17 cellular contexts compared by ENCODE assay signal in the genomic region with DNA sequence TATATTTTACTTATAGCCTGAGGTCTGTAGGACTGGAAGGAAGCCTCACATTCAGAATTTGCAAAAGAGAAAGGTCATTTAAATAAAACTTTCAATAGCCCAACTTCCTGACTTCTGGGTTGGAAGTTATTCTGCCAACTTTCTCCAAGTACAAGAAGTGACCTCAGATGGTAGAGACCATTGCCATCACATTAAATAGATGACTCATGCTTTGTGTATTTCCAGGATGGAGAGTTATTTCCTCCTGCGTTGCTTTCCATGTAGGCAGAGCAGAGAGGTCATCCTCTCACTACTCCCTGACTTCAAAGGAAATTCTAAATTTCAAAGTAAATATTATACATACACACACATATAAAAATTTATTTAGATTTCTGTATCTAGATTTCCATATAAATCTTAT.
DNase-seq lines count a peak whose midpoint lies in the region; ATAC-seq and TF ChIP-seq lines count a peak whose summit lies in the region.
"Had no signal": no experiment of that assay in that cellular context is flagged by ENCODE, and none has a peak within 500 bp of the region (broad histone marks: within the 10 kb centered on the region; RNA-seq: fewer than 3 reads in every experiment).

No MANE protein-coding gene starts in this region.

- no peak for TF ChIP-seq CTCF in SK-N-SH (IDR thresholded peaks at IDR 0.05)
- TF ChIP-seq CTCF in fibroblast of mammary gland (conservative IDR thresholded peaks at IDR 0.05; ENCODE audit: control insufficient read depth, insufficient read depth, low read depth, low read length), result no peak

- TF ChIP-seq RAD21 in SK-N-SH (IDR thresholded peaks at IDR 0.05; ENCODE audit: low read length), result no peak

- peaks cover 26% of the 10 kb centered on the region for H3F3A ChIP-seq in SK-N-SH (replicated peaks; ENCODE audit: insufficient read depth)

- no peaks in the 10 kb centered on the region for H3K36me3 ChIP-seq in SK-N-SH (replicated peaks in 1 of 2; ENCODE audit: control insufficient read depth in 1 of 2, insufficient read depth in 2 of 2, low read length in 1 of 2)
- H3K36me3 ChIP-seq: HAP-1 had no signal

- TF ChIP-seq EP300 in SK-N-SH (IDR thresholded peaks at IDR 0.05; ENCODE audit: borderline replicate concordance in 1 of 2, low read depth in 1 of 2, low read length in 1 of 2), result peak in 1 of 2 experiments; percentile 40; a peak in 1 of 4 replicates

- no peak overlapping the region for H3K9ac ChIP-seq in SK-N-SH

- CTCF ChIA-PET in SK-N-SH (lab: Yijun Ruan, JAX), result no interaction called here

- no peak overlapping the region for H3K4me2 ChIP-seq in SK-N-SH

- H3K9me3 ChIP-seq in SK-N-SH, result 0 out of 2 replicates have a peak, but pooled peaks cover 3% of the 10 kb centered on the region
- H3K9me3 ChIP-seq: HAP-1, psoas muscle had no signal

- ATAC-seq in GM21786 (IDR thresholded peaks at IDR 0.05; ENCODE audit: unreplicated experiment), result no peak
- ATAC-seq: K562; stimulated activated naive CD8-positive, alpha-beta T cell treated with anti-CD3 and anti-CD28 coated beads, Interleukin-15, amount 100 ng/mL, for 72 hours; WTC11 had no signal

- no peak overlapping the region for H3K4me3 ChIP-seq in SK-N-SH (ENCODE audit: low read depth in 2 of 2, low read length in 1 of 2)
- H3K4me3 ChIP-seq in fibroblast of mammary gland (ENCODE audit: control insufficient read depth, low read depth, low read length), result no peak overlapping the region
- H3K4me3 ChIP-seq: HAP-1, K562, psoas muscle had no signal

- peak overlapping the region in 1 of 2 experiments; percentile 52; a peak in 2 of 4 replicates for H3K27ac ChIP-seq in SK-N-SH (ENCODE audit: low read depth in 2 of 2, low read length in 1 of 2)
- H3K27ac ChIP-seq: C4-2B had no signal

- H3K4me1 ChIP-seq in SK-N-SH (ENCODE audit: control insufficient read depth in 1 of 2, insufficient read depth in 2 of 2, low read depth in 1 of 2, low read length in 1 of 2), result peaks cover 0 to 4% of the 10 kb centered on the region in 2 experiments; a peak in 1 of 4 replicates
- H3K4me1 ChIP-seq: HAP-1 had no signal

- H3K79me2 ChIP-seq in SK-N-SH (ENCODE audit: insufficient read depth), result no peaks in the 10 kb centered on the region

- 5% methylated on average over 1 of the region's 1 CpG for WGBS in SK-N-SH (ENCODE audit: low lambda C conversion rate)

- H3K9me2 ChIP-seq in SK-N-SH, result no peaks in the 10 kb centered on the region

- POLR2A ChIA-PET in SK-N-SH (lab: Yijun Ruan, JAX), result no interaction called here

- H2AFZ ChIP-seq in SK-N-SH (ENCODE audit: low read depth), result no peak overlapping the region

- DNase-seq in H4 (ENCODE audit: low spot score) (peak; percentile 54), SK-N-SH (no peak), fibroblast of mammary gland (ENCODE audit: low read depth) (peak; percentile 54), renal cortical epithelial cell (ENCODE audit: low read depth) (peak; percentile 91), T-helper 9 cell (no peak), NCI-H2081 treated with DMSO at 0.1 percent for 48 hours (lab: John Stamatoyannopoulos, UW) (no peak), ureter (ENCODE audit: low spot score) (no peak)
- DNase-seq: activated CD8-positive, alpha-beta memory T cell treated with anti-CD3 and anti-CD28 coated beads, Interleukin-2, amount 50 U/mL, for 48 hours; hypothalamus; NCI-H187 treated with DMSO at 0.1 percent for 48 hours; psoas muscle; stimulated activated naive CD8-positive, alpha-beta T cell treated with anti-CD3 and anti-CD28 coated beads, Interleukin-15, amount 100 ng/mL, for 72 hours had no signal

- no peaks in the 10 kb centered on the region for H3K27me3 ChIP-seq in SK-N-SH (ENCODE audit: insufficient read depth)

- no peaks in the 10 kb centered on the region for H4K20me1 ChIP-seq in SK-N-SH (ENCODE audit: insufficient read depth)

TF ChIP-seq in SK-N-SH, 30 proteins besides CTCF, POLR2A, EP300 and RAD21 (continues in another document):
- TF ChIP-seq EZH2phosphoT487 (IDR thresholded peaks at IDR 0.05; ENCODE audit: borderline replicate concordance, low read depth) (no peak), FOXJ3 (CRISPR knock-in tag; IDR thresholded peaks at IDR 0.05) (no peak), FOSL2 (IDR thresholded peaks at IDR 0.05; ENCODE audit: borderline replicate concordance, low read depth) (peak; percentile 75; the same call in 1 of the 2 replicates), GABPA (IDR thresholded peaks at IDR 0.05; ENCODE audit: low read depth) (no peak), GATA2 (CRISPR knock-in tag; IDR thresholded peaks at IDR 0.05) (no peak), MXI1 (IDR thresholded peaks at IDR 0.05; ENCODE audit: low read depth, low read length) (no peak), TCF12 (IDR thresholded peaks at IDR 0.05) (peak; percentile 50; the same call in 1 of the 2 replicates), ELF1 (IDR thresholded peaks at IDR 0.05) (no peak), JUND (IDR thresholded peaks at IDR 0.05) (peak; percentile 80), TEAD4 (IDR thresholded peaks at IDR 0.05; ENCODE audit: borderline replicate concordance, insufficient read depth) (0 out of 2 replicates have a peak, but pooled peaks have one; percentile 33), RCOR1 (IDR thresholded peaks at IDR 0.05; ENCODE audit: low read length) (no peak), YY1 (IDR thresholded peaks at IDR 0.05; ENCODE audit: low read depth) (no peak), FOXM1 (IDR thresholded peaks at IDR 0.05; ENCODE audit: low read depth) (no peak), SIN3A (IDR thresholded peaks at IDR 0.05; ENCODE audit: borderline replicate concordance, low read depth, low read length) (no peak), RXRA (IDR thresholded peaks at IDR 0.05; ENCODE audit: borderline replicate concordance, low read depth) (peak; percentile 62; the same call in 1 of the 2 replicates)
- TF ChIP-seq, protein P1, sequence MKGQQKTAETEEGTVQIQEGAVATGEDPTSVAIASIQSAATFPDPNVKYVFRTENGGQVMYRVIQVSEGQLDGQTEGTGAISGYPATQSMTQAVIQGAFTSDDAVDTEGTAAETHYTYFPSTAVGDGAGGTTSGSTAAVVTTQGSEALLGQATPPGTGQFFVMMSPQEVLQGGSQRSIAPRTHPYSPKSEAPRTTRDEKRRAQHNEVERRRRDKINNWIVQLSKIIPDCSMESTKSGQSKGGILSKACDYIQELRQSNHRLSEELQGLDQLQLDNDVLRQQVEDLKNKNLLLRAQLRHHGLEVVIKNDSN (IDR thresholded peaks at IDR 0.05; ENCODE audit: borderline replicate concordance, low read depth), result no peak
- TF ChIP-seq, protein P2, sequence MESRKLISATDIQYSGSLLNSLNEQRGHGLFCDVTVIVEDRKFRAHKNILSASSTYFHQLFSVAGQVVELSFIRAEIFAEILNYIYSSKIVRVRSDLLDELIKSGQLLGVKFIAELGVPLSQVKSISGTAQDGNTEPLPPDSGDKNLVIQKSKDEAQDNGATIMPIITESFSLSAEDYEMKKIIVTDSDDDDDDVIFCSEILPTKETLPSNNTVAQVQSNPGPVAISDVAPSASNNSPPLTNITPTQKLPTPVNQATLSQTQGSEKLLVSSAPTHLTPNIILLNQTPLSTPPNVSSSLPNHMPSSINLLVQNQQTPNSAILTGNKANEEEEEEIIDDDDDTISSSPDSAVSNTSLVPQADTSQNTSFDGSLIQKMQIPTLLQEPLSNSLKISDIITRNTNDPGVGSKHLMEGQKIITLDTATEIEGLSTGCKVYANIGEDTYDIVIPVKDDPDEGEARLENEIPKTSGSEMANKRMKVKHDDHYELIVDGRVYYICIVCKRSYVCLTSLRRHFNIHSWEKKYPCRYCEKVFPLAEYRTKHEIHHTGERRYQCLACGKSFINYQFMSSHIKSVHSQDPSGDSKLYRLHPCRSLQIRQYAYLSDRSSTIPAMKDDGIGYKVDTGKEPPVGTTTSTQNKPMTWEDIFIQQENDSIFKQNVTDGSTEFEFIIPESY (IDR thresholded peaks at IDR 0.05; ENCODE audit: borderline replicate concordance, low read depth), result no peak
- TF ChIP-seq, protein P3, sequence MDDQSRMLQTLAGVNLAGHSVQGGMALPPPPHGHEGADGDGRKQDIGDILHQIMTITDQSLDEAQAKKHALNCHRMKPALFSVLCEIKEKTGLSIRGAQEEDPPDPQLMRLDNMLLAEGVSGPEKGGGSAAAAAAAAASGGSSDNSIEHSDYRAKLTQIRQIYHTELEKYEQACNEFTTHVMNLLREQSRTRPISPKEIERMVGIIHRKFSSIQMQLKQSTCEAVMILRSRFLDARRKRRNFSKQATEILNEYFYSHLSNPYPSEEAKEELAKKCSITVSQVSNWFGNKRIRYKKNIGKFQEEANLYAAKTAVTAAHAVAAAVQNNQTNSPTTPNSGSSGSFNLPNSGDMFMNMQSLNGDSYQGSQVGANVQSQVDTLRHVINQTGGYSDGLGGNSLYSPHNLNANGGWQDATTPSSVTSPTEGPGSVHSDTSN (IDR thresholded peaks at IDR 0.05), result peak; percentile 43
- TF ChIP-seq, protein P4, sequence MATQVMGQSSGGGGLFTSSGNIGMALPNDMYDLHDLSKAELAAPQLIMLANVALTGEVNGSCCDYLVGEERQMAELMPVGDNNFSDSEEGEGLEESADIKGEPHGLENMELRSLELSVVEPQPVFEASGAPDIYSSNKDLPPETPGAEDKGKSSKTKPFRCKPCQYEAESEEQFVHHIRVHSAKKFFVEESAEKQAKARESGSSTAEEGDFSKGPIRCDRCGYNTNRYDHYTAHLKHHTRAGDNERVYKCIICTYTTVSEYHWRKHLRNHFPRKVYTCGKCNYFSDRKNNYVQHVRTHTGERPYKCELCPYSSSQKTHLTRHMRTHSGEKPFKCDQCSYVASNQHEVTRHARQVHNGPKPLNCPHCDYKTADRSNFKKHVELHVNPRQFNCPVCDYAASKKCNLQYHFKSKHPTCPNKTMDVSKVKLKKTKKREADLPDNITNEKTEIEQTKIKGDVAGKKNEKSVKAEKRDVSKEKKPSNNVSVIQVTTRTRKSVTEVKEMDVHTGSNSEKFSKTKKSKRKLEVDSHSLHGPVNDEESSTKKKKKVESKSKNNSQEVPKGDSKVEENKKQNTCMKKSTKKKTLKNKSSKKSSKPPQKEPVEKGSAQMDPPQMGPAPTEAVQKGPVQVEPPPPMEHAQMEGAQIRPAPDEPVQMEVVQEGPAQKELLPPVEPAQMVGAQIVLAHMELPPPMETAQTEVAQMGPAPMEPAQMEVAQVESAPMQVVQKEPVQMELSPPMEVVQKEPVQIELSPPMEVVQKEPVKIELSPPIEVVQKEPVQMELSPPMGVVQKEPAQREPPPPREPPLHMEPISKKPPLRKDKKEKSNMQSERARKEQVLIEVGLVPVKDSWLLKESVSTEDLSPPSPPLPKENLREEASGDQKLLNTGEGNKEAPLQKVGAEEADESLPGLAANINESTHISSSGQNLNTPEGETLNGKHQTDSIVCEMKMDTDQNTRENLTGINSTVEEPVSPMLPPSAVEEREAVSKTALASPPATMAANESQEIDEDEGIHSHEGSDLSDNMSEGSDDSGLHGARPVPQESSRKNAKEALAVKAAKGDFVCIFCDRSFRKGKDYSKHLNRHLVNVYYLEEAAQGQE (IDR thresholded peaks at IDR 0.05; ENCODE audit: low read depth, low read length), result no peak

Comparison
In these comparisons a context has a peak if more than half of its experiments do, and no peak if none do; other contexts are left out.
1. DNase-seq: peak in H4 (single experiment), fibroblast of mammary gland (single experiment) and renal cortical epithelial cell (single experiment); none in SK-N-SH (single experiment), T-helper 9 cell (single experiment), NCI-H2081 treated with DMSO at 0.1 percent for 48 hours (single experiment) and ureter (single experiment).